In the genomic region with DNA sequence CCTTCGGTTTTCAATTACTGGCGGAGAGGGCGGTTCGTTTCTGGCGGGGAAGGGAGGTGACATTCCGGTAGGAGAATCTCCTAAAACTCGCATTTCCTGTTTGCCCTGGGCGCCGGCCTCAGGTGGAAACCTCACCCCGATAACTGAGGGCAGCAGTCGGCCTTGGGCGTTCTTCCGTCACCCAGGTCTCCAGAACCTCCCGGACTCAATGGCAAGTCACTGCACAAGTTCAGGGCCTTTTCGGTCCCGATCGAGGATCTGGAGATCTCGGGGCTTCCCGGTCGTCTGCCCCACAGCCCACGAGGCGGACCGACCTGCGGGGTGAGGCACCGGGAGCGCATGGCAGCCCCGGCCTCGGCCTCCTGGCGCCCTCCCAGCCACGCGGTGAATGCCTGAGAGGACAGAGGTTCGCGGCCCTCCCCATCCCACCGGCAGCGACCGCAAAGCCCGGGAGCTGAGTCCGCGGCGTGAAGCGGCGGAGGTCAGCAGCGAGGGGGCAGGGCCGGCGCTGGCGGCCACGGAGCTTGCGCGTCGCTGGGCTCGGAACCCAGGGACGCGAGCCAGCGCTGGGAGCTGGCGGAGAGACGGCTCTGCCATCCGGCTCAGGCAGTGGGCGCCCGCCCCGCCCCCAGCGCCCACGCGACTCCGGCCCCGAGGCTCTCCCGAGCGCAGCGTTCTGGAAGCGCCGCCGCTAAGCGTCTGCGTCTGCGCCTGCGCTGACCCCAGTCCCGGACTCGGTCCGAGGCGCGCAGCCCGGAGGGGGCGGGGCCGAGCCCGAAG, we compare ENCODE assay signal across 1 cellular context.
A peak's percentile ranks its signal among the peaks of the same experiment; 100 is the strongest.
TF ChIP-seq lines count a peak whose summit lies in the region.

No MANE protein-coding gene starts in this region.

TF ChIP-seq in K562, 482 proteins besides CTCF, POLR2A, EP300 and RAD21 (continued from another document and continues in another):
- TF ChIP-seq, protein P1, sequence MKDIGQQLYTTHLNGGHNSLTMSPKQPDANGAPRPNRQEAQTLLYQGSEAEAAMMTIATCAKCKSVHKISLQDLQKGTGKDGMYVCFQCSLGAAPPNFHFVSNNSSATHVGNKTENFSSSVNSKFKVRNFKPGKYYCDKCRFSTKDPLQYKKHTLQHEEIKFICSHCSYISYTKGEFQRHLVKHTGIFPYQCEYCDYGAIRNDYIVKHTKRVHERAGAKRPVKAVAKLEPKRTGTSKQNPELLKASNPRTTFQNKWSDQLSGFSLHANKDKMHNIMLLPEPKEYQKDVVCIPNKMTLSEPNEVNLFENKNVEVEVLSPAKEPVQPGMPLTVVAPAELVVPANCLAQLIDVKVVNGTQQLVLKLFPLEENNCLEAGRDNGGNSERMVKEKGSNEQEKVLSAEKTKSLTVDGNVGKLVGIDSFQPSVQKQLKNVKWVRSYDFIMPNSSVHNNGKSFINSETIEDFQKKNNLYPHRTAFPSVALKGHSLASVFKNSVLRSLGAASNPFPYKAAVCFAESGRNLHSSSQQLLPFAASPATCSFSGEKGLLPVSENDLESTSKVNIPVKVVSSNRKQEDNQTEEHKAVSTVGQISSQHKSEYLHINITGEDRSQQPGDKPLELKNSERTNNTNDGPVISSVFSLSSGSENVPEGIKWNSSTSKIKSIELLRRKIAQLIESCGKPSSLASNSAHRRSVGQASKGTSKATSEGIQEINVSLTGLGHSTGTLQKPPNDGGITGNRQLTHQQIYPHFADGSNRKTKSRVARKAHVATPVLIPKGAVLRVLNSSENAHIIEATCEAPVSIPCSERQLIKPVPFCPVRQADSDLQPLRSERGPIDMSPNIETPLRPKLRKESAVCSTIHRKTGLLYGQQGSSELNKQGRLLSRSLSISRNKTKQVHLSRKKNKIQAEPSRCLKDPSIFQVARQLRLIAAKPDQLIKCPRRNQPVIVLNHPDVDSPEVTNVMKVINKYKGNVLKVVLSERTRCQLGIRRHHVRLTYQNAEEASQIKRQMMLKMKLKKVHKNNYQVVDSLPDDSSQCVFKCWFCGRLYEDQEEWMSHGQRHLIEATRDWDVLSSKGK (CRISPR knock-in tag; IDR thresholded peaks at IDR 0.05) = no peak
- TF ChIP-seq ZNF79 (CRISPR knock-in tag; IDR thresholded peaks at IDR 0.05; ENCODE audit: low read depth) = no peak
- peak; percentile 3; the same call in 1 of the 2 replicates for TF ChIP-seq JUND (IDR thresholded peaks at IDR 0.05; ENCODE audit: borderline replicate concordance, low read depth, low read length)
- TF ChIP-seq JUND (tag; IDR thresholded peaks at IDR 0.05; ENCODE audit: borderline replicate concordance, low read depth, low read length) = no peak
- TF ChIP-seq CCNT2 (IDR thresholded peaks at IDR 0.05; ENCODE audit: borderline replicate concordance, extremely low read depth, insufficient read length, low read depth, low read length) = peak; percentile 46
- TF ChIP-seq HDAC2 (IDR thresholded peaks at IDR 0.05) = peak; percentile 61; the same call in 1 of the 2 replicates
- no peak; the same call in 1 of the 2 replicates for TF ChIP-seq ILF3 (IDR thresholded peaks at IDR 0.05; ENCODE audit: borderline replicate concordance)
- TF ChIP-seq PHF8 (IDR thresholded peaks at IDR 0.05; ENCODE audit: borderline replicate concordance, low read length) = peak; percentile 88; the same call in 1 of the 2 replicates
- TF ChIP-seq ETV6 (IDR thresholded peaks at IDR 0.05; ENCODE audit: borderline replicate concordance in 1 of 2, low read depth in 2 of 2, low read length in 1 of 2) = no peak
- no peak for TF ChIP-seq ETV6 (CRISPR knock-in tag; IDR thresholded peaks at IDR 0.05; ENCODE audit: borderline replicate concordance)
- no peak for TF ChIP-seq SMAD3 (CRISPR knock-in tag; conservative IDR thresholded peaks at IDR 0.05)
- TF ChIP-seq, protein P2, sequence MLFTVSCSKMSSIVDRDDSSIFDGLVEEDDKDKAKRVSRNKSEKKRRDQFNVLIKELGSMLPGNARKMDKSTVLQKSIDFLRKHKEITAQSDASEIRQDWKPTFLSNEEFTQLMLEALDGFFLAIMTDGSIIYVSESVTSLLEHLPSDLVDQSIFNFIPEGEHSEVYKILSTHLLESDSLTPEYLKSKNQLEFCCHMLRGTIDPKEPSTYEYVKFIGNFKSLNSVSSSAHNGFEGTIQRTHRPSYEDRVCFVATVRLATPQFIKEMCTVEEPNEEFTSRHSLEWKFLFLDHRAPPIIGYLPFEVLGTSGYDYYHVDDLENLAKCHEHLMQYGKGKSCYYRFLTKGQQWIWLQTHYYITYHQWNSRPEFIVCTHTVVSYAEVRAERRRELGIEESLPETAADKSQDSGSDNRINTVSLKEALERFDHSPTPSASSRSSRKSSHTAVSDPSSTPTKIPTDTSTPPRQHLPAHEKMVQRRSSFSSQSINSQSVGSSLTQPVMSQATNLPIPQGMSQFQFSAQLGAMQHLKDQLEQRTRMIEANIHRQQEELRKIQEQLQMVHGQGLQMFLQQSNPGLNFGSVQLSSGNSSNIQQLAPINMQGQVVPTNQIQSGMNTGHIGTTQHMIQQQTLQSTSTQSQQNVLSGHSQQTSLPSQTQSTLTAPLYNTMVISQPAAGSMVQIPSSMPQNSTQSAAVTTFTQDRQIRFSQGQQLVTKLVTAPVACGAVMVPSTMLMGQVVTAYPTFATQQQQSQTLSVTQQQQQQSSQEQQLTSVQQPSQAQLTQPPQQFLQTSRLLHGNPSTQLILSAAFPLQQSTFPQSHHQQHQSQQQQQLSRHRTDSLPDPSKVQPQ (CRISPR knock-in tag; IDR thresholded peaks at IDR 0.05; ENCODE audit: borderline replicate concordance) = no peak
- TF ChIP-seq, protein P3, sequence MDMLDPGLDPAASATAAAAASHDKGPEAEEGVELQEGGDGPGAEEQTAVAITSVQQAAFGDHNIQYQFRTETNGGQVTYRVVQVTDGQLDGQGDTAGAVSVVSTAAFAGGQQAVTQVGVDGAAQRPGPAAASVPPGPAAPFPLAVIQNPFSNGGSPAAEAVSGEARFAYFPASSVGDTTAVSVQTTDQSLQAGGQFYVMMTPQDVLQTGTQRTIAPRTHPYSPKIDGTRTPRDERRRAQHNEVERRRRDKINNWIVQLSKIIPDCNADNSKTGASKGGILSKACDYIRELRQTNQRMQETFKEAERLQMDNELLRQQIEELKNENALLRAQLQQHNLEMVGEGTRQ (CRISPR knock-in tag; IDR thresholded peaks at IDR 0.05) = no peak
- TF ChIP-seq SUPT5H (IDR thresholded peaks at IDR 0.05) = peak; percentile 65; the same call in 1 of the 2 replicates
- TF ChIP-seq PHTF2 (CRISPR knock-in tag; IDR thresholded peaks at IDR 0.05) = no peak
- 0 out of 2 replicates have a peak, but pooled peaks have one; percentile 16 for TF ChIP-seq CHD2 (IDR thresholded peaks at IDR 0.05; ENCODE audit: low read depth, low read length)
- no peak for TF ChIP-seq MYNN (IDR thresholded peaks at IDR 0.05)
- TF ChIP-seq MYNN (CRISPR knock-in tag; IDR thresholded peaks at IDR 0.05) = no peak
- TF ChIP-seq ZC3H4 (CRISPR knock-in tag; IDR thresholded peaks at IDR 0.05; ENCODE audit: borderline replicate concordance) = no peak
- peak; percentile 30 for TF ChIP-seq SAP30 (IDR thresholded peaks at IDR 0.05; ENCODE audit: borderline replicate concordance, insufficient read depth, low read depth, low read length, poor library complexity, severe bottlenecking)
- TF ChIP-seq RFX5 (IDR thresholded peaks at IDR 0.05; ENCODE audit: low read depth, low read length) = no peak
- TF ChIP-seq CEBPG (CRISPR knock-in tag; IDR thresholded peaks at IDR 0.05) = no peak
- no peak for TF ChIP-seq CEBPG (tag; conservative IDR thresholded peaks at IDR 0.05 in 1 of 2, IDR thresholded peaks at IDR 0.05 in 1 of 2)
- 0 out of 2 replicates have a peak, but pooled peaks have one; percentile 28 for TF ChIP-seq ZNF717 (CRISPR knock-in tag; IDR thresholded peaks at IDR 0.05)
- TF ChIP-seq HMG20A (CRISPR knock-in tag; conservative IDR thresholded peaks at IDR 0.05) = no peak
- TF ChIP-seq, protein P4, sequence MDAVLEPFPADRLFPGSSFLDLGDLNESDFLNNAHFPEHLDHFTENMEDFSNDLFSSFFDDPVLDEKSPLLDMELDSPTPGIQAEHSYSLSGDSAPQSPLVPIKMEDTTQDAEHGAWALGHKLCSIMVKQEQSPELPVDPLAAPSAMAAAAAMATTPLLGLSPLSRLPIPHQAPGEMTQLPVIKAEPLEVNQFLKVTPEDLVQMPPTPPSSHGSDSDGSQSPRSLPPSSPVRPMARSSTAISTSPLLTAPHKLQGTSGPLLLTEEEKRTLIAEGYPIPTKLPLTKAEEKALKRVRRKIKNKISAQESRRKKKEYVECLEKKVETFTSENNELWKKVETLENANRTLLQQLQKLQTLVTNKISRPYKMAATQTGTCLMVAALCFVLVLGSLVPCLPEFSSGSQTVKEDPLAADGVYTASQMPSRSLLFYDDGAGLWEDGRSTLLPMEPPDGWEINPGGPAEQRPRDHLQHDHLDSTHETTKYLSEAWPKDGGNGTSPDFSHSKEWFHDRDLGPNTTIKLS (IDR thresholded peaks at IDR 0.05; ENCODE audit: borderline replicate concordance, low read depth) = peak; percentile 74; the same call in 1 of the 2 replicates
- peak; percentile 32; the same call in 1 of the 2 replicates for TF ChIP-seq FOSL1 (tag; conservative IDR thresholded peaks at IDR 0.05)
- TF ChIP-seq, protein P5, sequence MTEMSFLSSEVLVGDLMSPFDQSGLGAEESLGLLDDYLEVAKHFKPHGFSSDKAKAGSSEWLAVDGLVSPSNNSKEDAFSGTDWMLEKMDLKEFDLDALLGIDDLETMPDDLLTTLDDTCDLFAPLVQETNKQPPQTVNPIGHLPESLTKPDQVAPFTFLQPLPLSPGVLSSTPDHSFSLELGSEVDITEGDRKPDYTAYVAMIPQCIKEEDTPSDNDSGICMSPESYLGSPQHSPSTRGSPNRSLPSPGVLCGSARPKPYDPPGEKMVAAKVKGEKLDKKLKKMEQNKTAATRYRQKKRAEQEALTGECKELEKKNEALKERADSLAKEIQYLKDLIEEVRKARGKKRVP (CRISPR knock-in tag; IDR thresholded peaks at IDR 0.05) = no peak
- TF ChIP-seq ZNF589 (CRISPR knock-in tag; IDR thresholded peaks at IDR 0.05; ENCODE audit: low read depth) = peak; percentile 58; the same call in 1 of the 2 replicates
- peak; percentile 31; the same call in 1 of the 2 replicates for TF ChIP-seq NCOA1 (IDR thresholded peaks at IDR 0.05; ENCODE audit: low read depth)
- TF ChIP-seq JUNB (CRISPR knock-in tag; conservative IDR thresholded peaks at IDR 0.05) = no peak
- TF ChIP-seq SRSF1 (IDR thresholded peaks at IDR 0.05; ENCODE audit: low read depth, low read length) = no peak
- TF ChIP-seq SMARCA5 (IDR thresholded peaks at IDR 0.05) = peak; percentile 40; the same call in 1 of the 2 replicates
- no peak for TF ChIP-seq ZNF239 (CRISPR knock-in tag; IDR thresholded peaks at IDR 0.05)
- no peak for TF ChIP-seq FOXA1 (IDR thresholded peaks at IDR 0.05; ENCODE audit: borderline replicate concordance)
- no peak for TF ChIP-seq ZNF24 (IDR thresholded peaks at IDR 0.05)
- no peak for TF ChIP-seq LARP7 (IDR thresholded peaks at IDR 0.05)
- TF ChIP-seq, protein P6, sequence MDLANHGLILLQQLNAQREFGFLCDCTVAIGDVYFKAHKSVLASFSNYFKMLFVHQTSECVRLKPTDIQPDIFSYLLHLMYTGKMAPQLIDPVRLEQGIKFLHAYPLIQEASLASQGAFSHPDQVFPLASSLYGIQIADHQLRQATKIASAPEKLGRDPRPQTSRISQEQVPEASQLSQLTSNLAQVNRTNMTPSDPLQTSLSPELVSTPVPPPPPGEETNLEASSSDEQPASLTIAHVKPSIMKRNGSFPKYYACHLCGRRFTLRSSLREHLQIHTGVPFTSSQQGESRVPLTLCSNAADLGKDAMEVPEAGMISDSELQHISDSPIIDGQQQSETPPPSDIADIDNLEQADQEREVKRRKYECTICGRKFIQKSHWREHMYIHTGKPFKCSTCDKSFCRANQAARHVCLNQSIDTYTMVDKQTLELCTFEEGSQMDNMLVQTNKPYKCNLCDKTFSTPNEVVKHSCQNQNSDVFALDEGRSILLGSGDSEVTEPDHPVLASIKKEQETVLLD (IDR thresholded peaks at IDR 0.05) = no peak
- TF ChIP-seq ZBED1 (IDR thresholded peaks at IDR 0.05) = no peak
- TF ChIP-seq MCM3 (IDR thresholded peaks at IDR 0.05) = no peak
- peak; percentile 64; the same call in 1 of the 2 replicates for TF ChIP-seq ZNF175 (CRISPR knock-in tag; IDR thresholded peaks at IDR 0.05; ENCODE audit: low read depth)
- no peak for TF ChIP-seq SMARCB1 (IDR thresholded peaks at IDR 0.05; ENCODE audit: insufficient read length, low read depth)
- TF ChIP-seq TEAD2 (tag; IDR thresholded peaks at IDR 0.05) = no peak
- TF ChIP-seq TEAD1 (CRISPR knock-in tag; IDR thresholded peaks at IDR 0.05) = peak in 1 of 2 experiments; percentile 72; a peak in 1 of 4 replicates
- no peak; the same call in 1 of the 2 replicates for TF ChIP-seq OTX1 (CRISPR knock-in tag; IDR thresholded peaks at IDR 0.05)
- TF ChIP-seq, protein P7, sequence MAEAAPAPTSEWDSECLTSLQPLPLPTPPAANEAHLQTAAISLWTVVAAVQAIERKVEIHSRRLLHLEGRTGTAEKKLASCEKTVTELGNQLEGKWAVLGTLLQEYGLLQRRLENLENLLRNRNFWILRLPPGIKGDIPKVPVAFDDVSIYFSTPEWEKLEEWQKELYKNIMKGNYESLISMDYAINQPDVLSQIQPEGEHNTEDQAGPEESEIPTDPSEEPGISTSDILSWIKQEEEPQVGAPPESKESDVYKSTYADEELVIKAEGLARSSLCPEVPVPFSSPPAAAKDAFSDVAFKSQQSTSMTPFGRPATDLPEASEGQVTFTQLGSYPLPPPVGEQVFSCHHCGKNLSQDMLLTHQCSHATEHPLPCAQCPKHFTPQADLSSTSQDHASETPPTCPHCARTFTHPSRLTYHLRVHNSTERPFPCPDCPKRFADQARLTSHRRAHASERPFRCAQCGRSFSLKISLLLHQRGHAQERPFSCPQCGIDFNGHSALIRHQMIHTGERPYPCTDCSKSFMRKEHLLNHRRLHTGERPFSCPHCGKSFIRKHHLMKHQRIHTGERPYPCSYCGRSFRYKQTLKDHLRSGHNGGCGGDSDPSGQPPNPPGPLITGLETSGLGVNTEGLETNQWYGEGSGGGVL (CRISPR knock-in tag; IDR thresholded peaks at IDR 0.05) = no peak
- TF ChIP-seq, protein P8, sequence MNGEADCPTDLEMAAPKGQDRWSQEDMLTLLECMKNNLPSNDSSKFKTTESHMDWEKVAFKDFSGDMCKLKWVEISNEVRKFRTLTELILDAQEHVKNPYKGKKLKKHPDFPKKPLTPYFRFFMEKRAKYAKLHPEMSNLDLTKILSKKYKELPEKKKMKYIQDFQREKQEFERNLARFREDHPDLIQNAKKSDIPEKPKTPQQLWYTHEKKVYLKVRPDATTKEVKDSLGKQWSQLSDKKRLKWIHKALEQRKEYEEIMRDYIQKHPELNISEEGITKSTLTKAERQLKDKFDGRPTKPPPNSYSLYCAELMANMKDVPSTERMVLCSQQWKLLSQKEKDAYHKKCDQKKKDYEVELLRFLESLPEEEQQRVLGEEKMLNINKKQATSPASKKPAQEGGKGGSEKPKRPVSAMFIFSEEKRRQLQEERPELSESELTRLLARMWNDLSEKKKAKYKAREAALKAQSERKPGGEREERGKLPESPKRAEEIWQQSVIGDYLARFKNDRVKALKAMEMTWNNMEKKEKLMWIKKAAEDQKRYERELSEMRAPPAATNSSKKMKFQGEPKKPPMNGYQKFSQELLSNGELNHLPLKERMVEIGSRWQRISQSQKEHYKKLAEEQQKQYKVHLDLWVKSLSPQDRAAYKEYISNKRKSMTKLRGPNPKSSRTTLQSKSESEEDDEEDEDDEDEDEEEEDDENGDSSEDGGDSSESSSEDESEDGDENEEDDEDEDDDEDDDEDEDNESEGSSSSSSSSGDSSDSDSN (IDR thresholded peaks at IDR 0.05; ENCODE audit: borderline replicate concordance in 1 of 2, low read depth in 2 of 2, low read length in 2 of 2) = peak; percentile 50 to 75; a peak in 2 of 4 replicates
- no peak for TF ChIP-seq TCF7L2 (IDR thresholded peaks at IDR 0.05; ENCODE audit: low read depth, low read length)
- TF ChIP-seq BCOR (IDR thresholded peaks at IDR 0.05) = peak; percentile 30; the same call in 1 of the 2 replicates
- TF ChIP-seq ZNF57 (CRISPR knock-in tag; IDR thresholded peaks at IDR 0.05) = no peak
